Comparison of ENCODE assay signal across 8 cellular contexts in genomic region chr15:78944669-78945407, GRCh38. TPM values are rescaled to one million over a fixed set of nuclear protein-coding genes. Genes with fewer than 3 reads are reported as not detected.
DNase-seq lines count a peak whose midpoint lies in the region; ATAC-seq lines count a peak whose summit lies in the region.

Gene CTSH (minus strand): TSS chr15:78945046. CDS start chr15:78944981, 65 bp downstream.

- no peak within 1 kb of the TSS for H2BK120ac ChIP-seq in mesendoderm (ENCODE audit: low read depth, low read length)

- ATAC-seq in GM18520 (IDR thresholded peaks at IDR 0.05; ENCODE audit: unreplicated experiment), result peak; percentile 57
- peak; percentile 48 for ATAC-seq in HG03095 (IDR thresholded peaks at IDR 0.05; ENCODE audit: unreplicated experiment)
- ATAC-seq in activated CD8-positive, alpha-beta T cell treated with anti-CD3 and anti-CD28 coated beads, Interleukin-2, amount 10 ng/mL, durations not matched to agents 7 days and 5 days, result peak; percentile 94

- peak within 1 kb of the TSS; percentile 87 for H3K56ac ChIP-seq in mesendoderm (ENCODE audit: low read length)

- no peak within 1 kb of the TSS for H3K18ac ChIP-seq in mesendoderm (ENCODE audit: low read length)

- no CpG with 5 or more reads among the region's 71 CpGs for WGBS in mesendoderm (ENCODE audit: extremely low coverage, insufficient coverage, low lambda C conversion rate)

- peaks cover 12% of the 10 kb centered on the region for H3K4me1 Mint-ChIP-seq in activated CD8-positive, alpha-beta T cell treated with anti-CD3 and anti-CD28 coated beads, Interleukin-2, amount 10 ng/mL, durations not matched to agents 7 days and 5 days (ENCODE audit: low read depth)

- H3K79me1 ChIP-seq in mesendoderm (ENCODE audit: low read length), result no peaks in the 10 kb centered on the region

- H3K4me1 ChIP-seq in mesendoderm (ENCODE audit: control insufficient read depth, low read depth, low read length), result no peaks in the 10 kb centered on the region

- no peaks in the 10 kb centered on the region for H3K27me3 ChIP-seq in mesendoderm (ENCODE audit: insufficient read depth, low read length, poor library complexity)

- H3K79me2 ChIP-seq in mesendoderm (ENCODE audit: control insufficient read depth, insufficient read depth, low read length), result no peaks in the 10 kb centered on the region

- no peak within 1 kb of the TSS for H4K8ac ChIP-seq in mesendoderm (ENCODE audit: low read depth, low read length)

- no peaks in the 10 kb centered on the region for H3K36me3 ChIP-seq in mesendoderm (ENCODE audit: control insufficient read depth, insufficient read depth, low read length)

- no peak within 1 kb of the TSS for H3K23ac ChIP-seq in mesendoderm (ENCODE audit: low read length)

- peak within 1 kb of the TSS; percentile 85 for H3K4me2 ChIP-seq in mesendoderm (ENCODE audit: low read length)

- H4K5ac ChIP-seq in mesendoderm (ENCODE audit: low read length), result no peak within 1 kb of the TSS

- H2AK5ac ChIP-seq in mesendoderm (ENCODE audit: low read length), result peak within 1 kb of the TSS; percentile 27

- H3K4me3 Mint-ChIP-seq in activated CD8-positive, alpha-beta T cell treated with anti-CD3 and anti-CD28 coated beads, Interleukin-2, amount 10 ng/mL, durations not matched to agents 7 days and 5 days, result peak within 1 kb of the TSS; percentile 77

- H2BK5ac ChIP-seq in mesendoderm (ENCODE audit: low read length), result no peak within 1 kb of the TSS

- H3K4ac ChIP-seq in mesendoderm (ENCODE audit: low read depth, low read length), result no peak within 1 kb of the TSS

- peaks cover 27% of the 10 kb centered on the region for H3K27me3 Mint-ChIP-seq in activated CD8-positive, alpha-beta T cell treated with anti-CD3 and anti-CD28 coated beads, Interleukin-2, amount 10 ng/mL, durations not matched to agents 7 days and 5 days (ENCODE audit: low read depth)

- POLR2A ChIA-PET in activated CD8-positive, alpha-beta T cell treated with anti-CD3 and anti-CD28 coated beads, Interleukin-2, amount 10 ng/mL, durations not matched to agents 7 days and 5 days (lab: Charles Lee), result no interaction called here

- CTCF ChIA-PET in activated CD8-positive, alpha-beta T cell treated with anti-CD3 and anti-CD28 coated beads, Interleukin-2, amount 10 ng/mL, durations not matched to agents 7 days and 5 days (lab: Charles Lee), result no interaction called here

- H2BK15ac ChIP-seq in mesendoderm (replicated peaks; ENCODE audit: low read depth), result no peak within 1 kb of the TSS

- H3K36me3 Mint-ChIP-seq in activated CD8-positive, alpha-beta T cell treated with anti-CD3 and anti-CD28 coated beads, Interleukin-2, amount 10 ng/mL, durations not matched to agents 7 days and 5 days (ENCODE audit: low read depth), result no peaks in the 10 kb centered on the region

- peak; percentile 51 for DNase-seq in 8988T
- DNase-seq in NCI-H510A treated with DMSO at 0.1 percent for 48 hours (lab: John Stamatoyannopoulos, UW), result peak; percentile 70
- DNase-seq in activated CD8-positive, alpha-beta T cell treated with anti-CD3 and anti-CD28 coated beads, Interleukin-2, amount 10 ng/mL, durations not matched to agents 7 days and 5 days, result peak; percentile 81
- peak; percentile 70 for DNase-seq in effector CD4-positive, alpha-beta T cell
- peak; percentile 94 for DNase-seq in mesendoderm
- peak; percentile 59 for DNase-seq in stimulated activated CD8-positive, alpha-beta memory T cell treated with anti-CD3 and anti-CD28 coated beads, Interleukin-12 subunit alpha, Interleukin-12 subunit beta, amount 100 ng/mL, for 4 hours (ENCODE audit: low read depth)

- peak within 1 kb of the TSS; percentile 85 for H3K9ac ChIP-seq in mesendoderm (ENCODE audit: low read length)

- no peak within 1 kb of the TSS for H3K27ac ChIP-seq in mesendoderm (ENCODE audit: low read depth, low read length)

- H3K4me3 ChIP-seq in mesendoderm (ENCODE audit: low read length), result peak within 1 kb of the TSS; percentile 15

- no peak within 1 kb of the TSS for H3K27ac Mint-ChIP-seq in activated CD8-positive, alpha-beta T cell treated with anti-CD3 and anti-CD28 coated beads, Interleukin-2, amount 10 ng/mL, durations not matched to agents 7 days and 5 days

- no peaks in the 10 kb centered on the region for H3K9me3 Mint-ChIP-seq in activated CD8-positive, alpha-beta T cell treated with anti-CD3 and anti-CD28 coated beads, Interleukin-2, amount 10 ng/mL, durations not matched to agents 7 days and 5 days (ENCODE audit: insufficient read depth)

RNA-seq across cellular contexts. Expression of gene CTSH, which starts in this region (rescaled TPM):
- 10 to 100 TPM; 34.0 to 35.3 TPM for total RNA-seq in activated CD8-positive, alpha-beta T cell treated with anti-CD3 and anti-CD28 coated beads, Interleukin-2, amount 10 ng/mL, durations not matched to agents 7 days and 5 days
- polyA plus RNA-seq in mesendoderm (2013, experiment 1 of 2), result 10.9 TPM
- 10.6 TPM for polyA plus RNA-seq in mesendoderm (2013, experiment 2 of 2)
